Comparison of ENCODE assay signal across 8 cellular contexts in genomic region chr5:56814361-56814962, GRCh38. TPM values are rescaled to one million over a fixed set of nuclear protein-coding genes. Genes with fewer than 3 reads are reported as not detected.
DNase-seq lines count a peak whose midpoint lies in the region; ATAC-seq and TF ChIP-seq lines count a peak whose summit lies in the region.

No MANE protein-coding gene starts in this region.

- peak overlapping the region; percentile 58 for H3K27ac ChIP-seq in SU-DHL-6 (ENCODE audit: low read depth, low read length)

- peak overlapping the region; percentile 60 for H3K4me3 ChIP-seq in SU-DHL-6 (ENCODE audit: insufficient read depth, low read length, poor library complexity, severe bottlenecking)

- H3K9me3 ChIP-seq in SU-DHL-6 (ENCODE audit: insufficient read depth, low read length): no peaks in the 10 kb centered on the region

- TF ChIP-seq CTCF in SU-DHL-6 (IDR thresholded peaks at IDR 0.05; ENCODE audit: insufficient read depth, low read length, poor library complexity, severe bottlenecking): no peak
- TF ChIP-seq CTCF in brain (conservative IDR thresholded peaks at IDR 0.05): no peak

- no peak for ATAC-seq in HG02852 (IDR thresholded peaks at IDR 0.05; ENCODE audit: unreplicated experiment)
- ATAC-seq in GM21717 (IDR thresholded peaks at IDR 0.05; ENCODE audit: unreplicated experiment): no peak

- H3K36me3 Mint-ChIP-seq in brain: no peaks in the 10 kb centered on the region

- peaks cover 40% of the 10 kb centered on the region for H3K27me3 Mint-ChIP-seq in brain

- H4K20me1 ChIP-seq in SU-DHL-6 (ENCODE audit: low read depth, low read length): peaks cover 3% of the 10 kb centered on the region; the same call in 1 of the 2 replicates

- peak overlapping the region; percentile 70 for H3K9ac ChIP-seq in SU-DHL-6 (ENCODE audit: low read length)

- peak overlapping the region; percentile 84 to 90 (median 84) for H3K4me3 Mint-ChIP-seq in brain

- peak overlapping the region; percentile 90 for H3K4me2 ChIP-seq in SU-DHL-6 (ENCODE audit: low read depth, low read length, poor library complexity, severe bottlenecking)

- no peaks in the 10 kb centered on the region; the same call in 1 of the 2 replicates for H3K36me3 ChIP-seq in SU-DHL-6 (ENCODE audit: low read length)

- peak overlapping the region; percentile 62 to 90 (median 73) for H3K27ac Mint-ChIP-seq in brain

- no peaks in the 10 kb centered on the region for H3K9me2 ChIP-seq in SU-DHL-6 (replicated peaks; ENCODE audit: insufficient read depth, low read length)

- DNase-seq in DMS53 (lab: John Stamatoyannopoulos, UW): peak; percentile 67
- DNase-seq in DMS53 treated with DMSO at 0.1 percent for 48 hours (lab: John Stamatoyannopoulos, UW; ENCODE audit: unreplicated experiment): no peak
- peak; percentile 51 for DNase-seq in iPS-NIHi7 (ENCODE audit: extremely low spot score)
- peak; percentile 22 for DNase-seq in stimulated activated CD4-positive, alpha-beta T cell treated with anti-CD3 and anti-CD28 coated beads, Interleukin-4, amount 100 ng/mL, for 1 hour

- peaks cover 32% of the 10 kb centered on the region for H3K4me1 Mint-ChIP-seq in brain

- H3K27me3 ChIP-seq in SU-DHL-6 (ENCODE audit: low read length): no peaks in the 10 kb centered on the region

- peak overlapping the region; percentile 96 for H2AFZ ChIP-seq in SU-DHL-6 (ENCODE audit: low read depth, low read length, severe bottlenecking)

- H3K9me3 Mint-ChIP-seq in brain: no peaks in the 10 kb centered on the region

- H3K79me2 ChIP-seq in SU-DHL-6 (ENCODE audit: insufficient read depth, low read length): peaks cover 34% of the 10 kb centered on the region

- H3F3A ChIP-seq in SU-DHL-6 (ENCODE audit: insufficient read depth): peaks cover 5% of the 10 kb centered on the region; the same call in 1 of the 2 replicates

RNA-seq across cellular contexts. Expression of gene MAP3K1, which starts 0.9 kb away (rescaled TPM):
- polyA plus RNA-seq in brain (ENCODE audit: insufficient read depth, low read depth, low replicate concordance): 6.1 TPM
